Comparison of ENCODE assay signal across 1 cellular context in the genomic region with DNA sequence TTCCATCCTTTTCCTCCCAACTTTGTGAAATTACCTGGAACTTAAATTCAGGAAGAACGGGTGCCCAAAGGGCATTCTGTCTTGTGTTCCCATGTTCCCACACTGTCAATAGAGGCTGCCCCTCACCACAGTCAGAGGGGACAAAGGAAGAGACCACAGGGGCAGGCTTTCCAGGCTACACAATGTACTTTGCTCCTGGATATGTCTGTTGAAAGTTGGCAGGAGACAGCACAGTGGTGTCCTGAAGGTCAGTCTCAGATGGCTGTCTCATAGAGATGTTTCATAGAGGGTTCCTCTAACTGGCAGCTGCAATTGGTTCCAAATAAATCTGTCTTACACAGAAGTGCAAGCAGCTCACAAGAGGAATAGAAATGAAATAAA.
TF ChIP-seq lines count a peak whose summit lies in the region.

No MANE protein-coding gene starts in this region.

TF ChIP-seq in GM23338, 12 proteins besides CTCF, POLR2A, EP300 and RAD21:
- TF ChIP-seq, protein P1, sequence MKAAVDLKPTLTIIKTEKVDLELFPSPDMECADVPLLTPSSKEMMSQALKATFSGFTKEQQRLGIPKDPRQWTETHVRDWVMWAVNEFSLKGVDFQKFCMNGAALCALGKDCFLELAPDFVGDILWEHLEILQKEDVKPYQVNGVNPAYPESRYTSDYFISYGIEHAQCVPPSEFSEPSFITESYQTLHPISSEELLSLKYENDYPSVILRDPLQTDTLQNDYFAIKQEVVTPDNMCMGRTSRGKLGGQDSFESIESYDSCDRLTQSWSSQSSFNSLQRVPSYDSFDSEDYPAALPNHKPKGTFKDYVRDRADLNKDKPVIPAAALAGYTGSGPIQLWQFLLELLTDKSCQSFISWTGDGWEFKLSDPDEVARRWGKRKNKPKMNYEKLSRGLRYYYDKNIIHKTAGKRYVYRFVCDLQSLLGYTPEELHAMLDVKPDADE (IDR thresholded peaks at IDR 0.05): no peak
- no peak for TF ChIP-seq JUNB (IDR thresholded peaks at IDR 0.05; ENCODE audit: unreplicated experiment)
- no peak for TF ChIP-seq POLR2AphosphoS5 (IDR thresholded peaks at IDR 0.05; ENCODE audit: low read depth)
- no peak for TF ChIP-seq ZNF331 (CRISPR knock-in tag; IDR thresholded peaks at IDR 0.05; ENCODE audit: low read depth)
- TF ChIP-seq ZNF114 (CRISPR knock-in tag; IDR thresholded peaks at IDR 0.05): no peak
- TF ChIP-seq EZH2phosphoT487 (IDR thresholded peaks at IDR 0.05; ENCODE audit: unreplicated experiment): no peak
- no peak for TF ChIP-seq EZH2 (IDR thresholded peaks at IDR 0.05; ENCODE audit: low read depth, unreplicated experiment)
- no peak for TF ChIP-seq CREB1 (CRISPR knock-in tag; IDR thresholded peaks at IDR 0.05; ENCODE audit: low read depth)
- TF ChIP-seq NANOG (IDR thresholded peaks at IDR 0.05; ENCODE audit: borderline replicate concordance): no peak
- TF ChIP-seq, protein P2, sequence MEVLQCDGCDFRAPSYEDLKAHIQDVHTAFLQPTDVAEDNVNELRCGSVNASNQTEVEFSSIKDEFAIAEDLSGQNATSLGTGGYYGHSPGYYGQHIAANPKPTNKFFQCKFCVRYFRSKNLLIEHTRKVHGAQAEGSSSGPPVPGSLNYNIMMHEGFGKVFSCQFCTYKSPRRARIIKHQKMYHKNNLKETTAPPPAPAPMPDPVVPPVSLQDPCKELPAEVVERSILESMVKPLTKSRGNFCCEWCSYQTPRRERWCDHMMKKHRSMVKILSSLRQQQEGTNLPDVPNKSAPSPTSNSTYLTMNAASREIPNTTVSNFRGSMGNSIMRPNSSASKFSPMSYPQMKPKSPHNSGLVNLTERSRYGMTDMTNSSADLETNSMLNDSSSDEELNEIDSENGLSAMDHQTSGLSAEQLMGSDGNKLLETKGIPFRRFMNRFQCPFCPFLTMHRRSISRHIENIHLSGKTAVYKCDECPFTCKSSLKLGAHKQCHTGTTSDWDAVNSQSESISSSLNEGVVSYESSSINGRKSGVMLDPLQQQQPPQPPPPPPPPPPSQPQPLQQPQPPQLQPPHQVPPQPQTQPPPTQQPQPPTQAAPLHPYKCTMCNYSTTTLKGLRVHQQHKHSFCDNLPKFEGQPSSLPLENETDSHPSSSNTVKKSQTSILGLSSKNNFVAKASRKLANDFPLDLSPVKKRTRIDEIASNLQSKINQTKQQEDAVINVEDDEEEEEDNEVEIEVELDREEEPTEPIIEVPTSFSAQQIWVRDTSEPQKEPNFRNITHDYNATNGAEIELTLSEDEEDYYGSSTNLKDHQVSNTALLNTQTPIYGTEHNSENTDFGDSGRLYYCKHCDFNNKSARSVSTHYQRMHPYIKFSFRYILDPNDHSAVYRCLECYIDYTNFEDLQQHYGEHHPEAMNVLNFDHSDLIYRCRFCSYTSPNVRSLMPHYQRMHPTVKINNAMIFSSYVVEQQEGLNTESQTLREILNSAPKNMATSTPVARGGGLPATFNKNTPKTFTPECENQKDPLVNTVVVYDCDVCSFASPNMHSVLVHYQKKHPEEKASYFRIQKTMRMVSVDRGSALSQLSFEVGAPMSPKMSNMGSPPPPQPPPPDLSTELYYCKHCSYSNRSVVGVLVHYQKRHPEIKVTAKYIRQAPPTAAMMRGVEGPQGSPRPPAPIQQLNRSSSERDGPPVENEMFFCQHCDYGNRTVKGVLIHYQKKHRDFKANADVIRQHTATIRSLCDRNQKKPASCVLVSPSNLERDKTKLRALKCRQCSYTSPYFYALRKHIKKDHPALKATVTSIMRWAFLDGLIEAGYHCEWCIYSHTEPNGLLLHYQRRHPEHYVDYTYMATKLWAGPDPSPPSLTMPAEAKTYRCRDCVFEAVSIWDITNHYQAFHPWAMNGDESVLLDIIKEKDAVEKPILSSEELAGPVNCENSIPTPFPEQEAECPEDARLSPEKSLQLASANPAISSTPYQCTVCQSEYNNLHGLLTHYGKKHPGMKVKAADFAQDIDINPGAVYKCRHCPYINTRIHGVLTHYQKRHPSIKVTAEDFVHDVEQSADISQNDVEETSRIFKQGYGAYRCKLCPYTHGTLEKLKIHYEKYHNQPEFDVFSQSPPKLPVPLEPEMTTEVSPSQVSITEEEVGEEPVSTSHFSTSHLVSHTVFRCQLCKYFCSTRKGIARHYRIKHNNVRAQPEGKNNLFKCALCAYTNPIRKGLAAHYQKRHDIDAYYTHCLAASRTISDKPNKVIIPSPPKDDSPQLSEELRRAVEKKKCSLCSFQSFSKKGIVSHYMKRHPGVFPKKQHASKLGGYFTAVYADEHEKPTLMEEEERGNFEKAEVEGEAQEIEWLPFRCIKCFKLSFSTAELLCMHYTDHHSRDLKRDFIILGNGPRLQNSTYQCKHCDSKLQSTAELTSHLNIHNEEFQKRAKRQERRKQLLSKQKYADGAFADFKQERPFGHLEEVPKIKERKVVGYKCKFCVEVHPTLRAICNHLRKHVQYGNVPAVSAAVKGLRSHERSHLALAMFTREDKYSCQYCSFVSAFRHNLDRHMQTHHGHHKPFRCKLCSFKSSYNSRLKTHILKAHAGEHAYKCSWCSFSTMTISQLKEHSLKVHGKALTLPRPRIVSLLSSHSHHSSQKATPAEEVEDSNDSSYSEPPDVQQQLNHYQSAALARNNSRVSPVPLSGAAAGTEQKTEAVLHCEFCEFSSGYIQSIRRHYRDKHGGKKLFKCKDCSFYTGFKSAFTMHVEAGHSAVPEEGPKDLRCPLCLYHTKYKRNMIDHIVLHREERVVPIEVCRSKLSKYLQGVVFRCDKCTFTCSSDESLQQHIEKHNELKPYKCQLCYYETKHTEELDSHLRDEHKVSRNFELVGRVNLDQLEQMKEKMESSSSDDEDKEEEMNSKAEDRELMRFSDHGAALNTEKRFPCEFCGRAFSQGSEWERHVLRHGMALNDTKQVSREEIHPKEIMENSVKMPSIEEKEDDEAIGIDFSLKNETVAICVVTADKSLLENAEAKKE (CRISPR knock-in tag; IDR thresholded peaks at IDR 0.05): no peak
- TF ChIP-seq, protein P3, sequence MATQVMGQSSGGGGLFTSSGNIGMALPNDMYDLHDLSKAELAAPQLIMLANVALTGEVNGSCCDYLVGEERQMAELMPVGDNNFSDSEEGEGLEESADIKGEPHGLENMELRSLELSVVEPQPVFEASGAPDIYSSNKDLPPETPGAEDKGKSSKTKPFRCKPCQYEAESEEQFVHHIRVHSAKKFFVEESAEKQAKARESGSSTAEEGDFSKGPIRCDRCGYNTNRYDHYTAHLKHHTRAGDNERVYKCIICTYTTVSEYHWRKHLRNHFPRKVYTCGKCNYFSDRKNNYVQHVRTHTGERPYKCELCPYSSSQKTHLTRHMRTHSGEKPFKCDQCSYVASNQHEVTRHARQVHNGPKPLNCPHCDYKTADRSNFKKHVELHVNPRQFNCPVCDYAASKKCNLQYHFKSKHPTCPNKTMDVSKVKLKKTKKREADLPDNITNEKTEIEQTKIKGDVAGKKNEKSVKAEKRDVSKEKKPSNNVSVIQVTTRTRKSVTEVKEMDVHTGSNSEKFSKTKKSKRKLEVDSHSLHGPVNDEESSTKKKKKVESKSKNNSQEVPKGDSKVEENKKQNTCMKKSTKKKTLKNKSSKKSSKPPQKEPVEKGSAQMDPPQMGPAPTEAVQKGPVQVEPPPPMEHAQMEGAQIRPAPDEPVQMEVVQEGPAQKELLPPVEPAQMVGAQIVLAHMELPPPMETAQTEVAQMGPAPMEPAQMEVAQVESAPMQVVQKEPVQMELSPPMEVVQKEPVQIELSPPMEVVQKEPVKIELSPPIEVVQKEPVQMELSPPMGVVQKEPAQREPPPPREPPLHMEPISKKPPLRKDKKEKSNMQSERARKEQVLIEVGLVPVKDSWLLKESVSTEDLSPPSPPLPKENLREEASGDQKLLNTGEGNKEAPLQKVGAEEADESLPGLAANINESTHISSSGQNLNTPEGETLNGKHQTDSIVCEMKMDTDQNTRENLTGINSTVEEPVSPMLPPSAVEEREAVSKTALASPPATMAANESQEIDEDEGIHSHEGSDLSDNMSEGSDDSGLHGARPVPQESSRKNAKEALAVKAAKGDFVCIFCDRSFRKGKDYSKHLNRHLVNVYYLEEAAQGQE (IDR thresholded peaks at IDR 0.05; ENCODE audit: unreplicated experiment): no peak
- no peak for TF ChIP-seq STAT1 (IDR thresholded peaks at IDR 0.05; ENCODE audit: unreplicated experiment)
TF ChIP-seq in GM23338: peak in this region for 0.
